ENCODE assay signal across 11 cellular contexts in the genomic region with DNA sequence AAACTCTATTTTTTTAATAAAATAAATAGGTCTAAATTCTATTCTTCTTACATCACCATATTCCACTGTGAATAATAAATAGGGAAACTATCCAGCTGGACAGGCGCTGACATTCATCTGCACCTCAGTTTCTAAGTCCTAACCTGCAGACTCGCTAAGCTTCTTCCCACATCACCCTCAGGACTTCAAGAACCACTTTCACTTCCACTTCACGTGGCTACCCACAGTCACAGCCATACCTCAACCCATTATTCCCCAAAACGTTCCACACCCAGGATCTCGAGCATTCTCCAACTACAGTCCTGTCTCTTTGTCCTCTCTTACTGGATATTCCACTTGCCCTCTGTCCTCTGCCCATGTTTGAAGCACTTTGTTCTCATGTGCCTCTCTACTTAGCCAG.
A peak's percentile ranks its signal among the peaks of the same experiment; 100 is the strongest.
DNase-seq lines count a peak whose midpoint lies in the region; ATAC-seq and TF ChIP-seq lines count a peak whose summit lies in the region.
"Had no signal": no experiment of that assay in that cellular context is flagged by ENCODE, and none has a peak within 500 bp of the region (broad histone marks: within the 10 kb centered on the region; RNA-seq: fewer than 3 reads in every experiment).

No MANE protein-coding gene starts in this region.

- intact Hi-C loops in breast epithelium (cut with DNase I; ENCODE audit: low total_unique reads), result no loop called here

- no peaks in the 10 kb centered on the region for H3K4me1 ChIP-seq in breast epithelium

- ATAC-seq in GM18502 (IDR thresholded peaks at IDR 0.05; ENCODE audit: poor library complexity, unreplicated experiment) (peak; percentile 65), GM21381 (IDR thresholded peaks at IDR 0.05; ENCODE audit: unreplicated experiment) (peak; percentile 81), HG03039 (IDR thresholded peaks at IDR 0.05; ENCODE audit: unreplicated experiment) (peak; percentile 57), left lobe of liver (no peak)
- no peak for ATAC-seq in activated naive CD8-positive, alpha-beta T cell treated with anti-CD3 and anti-CD28 coated beads, Interleukin-2, amount 10 ng/mL, durations not matched to agents 7 days and 5 days (ENCODE audit: low read depth)
- ATAC-seq: stimulated activated effector memory CD8-positive, alpha-beta T cell treated with anti-CD3 and anti-CD28 coated beads, Interleukin-12 subunit alpha, Interleukin-12 subunit beta, amount 100 ng/mL, for 72 hours had no signal

- H3K27me3 Mint-ChIP-seq in activated naive CD8-positive, alpha-beta T cell treated with anti-CD3 and anti-CD28 coated beads, Interleukin-2, amount 10 ng/mL, durations not matched to agents 7 days and 5 days, result no peaks in the 10 kb centered on the region

- POLR2A ChIA-PET in activated naive CD8-positive, alpha-beta T cell treated with anti-CD3 and anti-CD28 coated beads, Interleukin-2, amount 10 ng/mL, durations not matched to agents 7 days and 5 days (lab: Charles Lee), result no interaction called here

- H3K36me3 ChIP-seq in breast epithelium, result no peaks in the 10 kb centered on the region
- H3K36me3 ChIP-seq: ovary had no signal

- no peaks in the 10 kb centered on the region for H3K9me3 ChIP-seq in breast epithelium
- H3K9me3 ChIP-seq: ovary had no signal

- H3K27me3 ChIP-seq in breast epithelium, result no peaks in the 10 kb centered on the region
- H3K27me3 ChIP-seq: ovary had no signal

- TF ChIP-seq CTCF in breast epithelium (IDR thresholded peaks at IDR 0.05), result no peak

- H3K4me3 ChIP-seq in breast epithelium, result no peak overlapping the region
- H3K4me3 ChIP-seq: ovary had no signal

- DNase-seq in activated naive CD8-positive, alpha-beta T cell treated with anti-CD3 and anti-CD28 coated beads, Interleukin-2, amount 10 ng/mL, durations not matched to agents 7 days and 5 days, result no peak
- DNase-seq in HK-2 (ENCODE audit: unreplicated experiment) (no peak), AG20443 (ENCODE audit: low spot score) (no peak), left lobe of liver (ENCODE audit: low spot score) (no peak), breast epithelium (ENCODE audit: low spot score in 2 of 2) (no peak)
- DNase-seq: ovary had no signal

- peaks cover 19% of the 10 kb centered on the region for H3K36me3 Mint-ChIP-seq in activated naive CD8-positive, alpha-beta T cell treated with anti-CD3 and anti-CD28 coated beads, Interleukin-2, amount 10 ng/mL, durations not matched to agents 7 days and 5 days

- no peak overlapping the region for H3K27ac ChIP-seq in breast epithelium
- H3K27ac ChIP-seq: ovary, RWPE1 had no signal

- no peak for TF ChIP-seq POLR2A in breast epithelium (IDR thresholded peaks at IDR 0.05)

- H3K4me1 Mint-ChIP-seq in activated naive CD8-positive, alpha-beta T cell treated with anti-CD3 and anti-CD28 coated beads, Interleukin-2, amount 10 ng/mL, durations not matched to agents 7 days and 5 days, result peaks cover 6% of the 10 kb centered on the region

- no peak overlapping the region for H3K4me3 Mint-ChIP-seq in activated naive CD8-positive, alpha-beta T cell treated with anti-CD3 and anti-CD28 coated beads, Interleukin-2, amount 10 ng/mL, durations not matched to agents 7 days and 5 days
- H3K4me3 Mint-ChIP-seq: stimulated activated effector memory CD8-positive, alpha-beta T cell treated with anti-CD3 and anti-CD28 coated beads, Interleukin-12 subunit alpha, Interleukin-12 subunit beta, amount 100 ng/mL, for 72 hours had no signal

- peak overlapping the region; percentile 2 for H3K27ac Mint-ChIP-seq in activated naive CD8-positive, alpha-beta T cell treated with anti-CD3 and anti-CD28 coated beads, Interleukin-2, amount 10 ng/mL, durations not matched to agents 7 days and 5 days

- no peaks in the 10 kb centered on the region for H3K9me3 Mint-ChIP-seq in activated naive CD8-positive, alpha-beta T cell treated with anti-CD3 and anti-CD28 coated beads, Interleukin-2, amount 10 ng/mL, durations not matched to agents 7 days and 5 days
- H3K9me3 Mint-ChIP-seq: stimulated activated effector memory CD8-positive, alpha-beta T cell treated with anti-CD3 and anti-CD28 coated beads, Interleukin-12 subunit alpha, Interleukin-12 subunit beta, amount 100 ng/mL, for 72 hours had no signal

Comparison
In these comparisons a context has a peak if more than half of its experiments do, and no peak if none do; other contexts are left out.
1. ATAC-seq: peak in GM18502 (single experiment), GM21381 (single experiment) and HG03039 (single experiment); none in activated naive CD8-positive, alpha-beta T cell treated with anti-CD3 and anti-CD28 coated beads, Interleukin-2, amount 10 ng/mL, durations not matched to agents 7 days and 5 days (single experiment) and left lobe of liver (single experiment).